ENCODE assay signal across 34 cellular contexts in the genomic region with DNA sequence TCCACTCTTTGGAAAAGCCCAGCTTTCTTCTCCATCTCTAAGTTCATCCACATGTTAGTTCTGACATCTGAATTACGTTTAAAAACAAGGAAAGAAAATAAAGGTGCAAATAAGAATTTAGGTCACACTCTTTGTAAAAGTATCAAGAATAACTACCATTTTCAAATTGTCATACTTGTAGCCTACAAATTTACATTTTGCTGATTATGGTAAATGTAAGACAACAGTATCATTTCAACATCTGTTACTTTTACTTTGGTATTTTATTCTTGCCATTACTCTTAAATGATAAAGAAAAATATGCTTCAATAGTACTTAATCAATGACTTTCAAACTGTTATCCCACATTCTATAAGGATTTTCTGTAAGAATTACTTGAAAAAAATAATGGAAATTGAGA. TPM values are rescaled to one million over a fixed set of nuclear protein-coding genes. Genes with fewer than 3 reads are reported as not detected.
DNase-seq lines count a peak whose midpoint lies in the region; ATAC-seq, FAIRE-seq and TF ChIP-seq lines count a peak whose summit lies in the region.
"Had no signal": no experiment of that assay in that cellular context is flagged by ENCODE, and none has a peak within 500 bp of the region (broad histone marks: within the 10 kb centered on the region; RNA-seq: fewer than 3 reads in every experiment).

No MANE protein-coding gene starts in this region.

- TF ChIP-seq RAD21 in HepG2 (CRISPR knock-in tag; IDR thresholded peaks at IDR 0.05) (no peak), A549 (conservative IDR thresholded peaks at IDR 0.05 in 1 of 2, IDR thresholded peaks at IDR 0.05 in 1 of 2) (no peak), IMR-90 (IDR thresholded peaks at IDR 0.05; ENCODE audit: low read length) (no peak), K562 (CRISPR knock-in tag; conservative IDR thresholded peaks at IDR 0.05 in 1 of 2, IDR thresholded peaks at IDR 0.05 in 1 of 2) (no peak)

- no peak overlapping the region for H4K91ac ChIP-seq in IMR-90 (ENCODE audit: insufficient read depth, low read depth, low read length)

- no peak for FAIRE-seq in HepG2 (lab: Jason Lieb, UNC)
- no peak for FAIRE-seq in A549 (lab: Jason Lieb, UNC)
- no peak for FAIRE-seq in K562 (lab: Jason Lieb, UNC)
- FAIRE-seq: A204.1, D721Med had no signal

- no peak overlapping the region for H4K8ac ChIP-seq in IMR-90 (ENCODE audit: low read depth in 2 of 2, low read length in 2 of 2)

- no peak overlapping the region for H2AK5ac ChIP-seq in IMR-90 (ENCODE audit: low read depth, low read length)

- dilution Hi-C loops in IMR-90 (cut with HindIII; ENCODE audit: low sequenced_read_pairs, unreplicated experiment) = no loop called here

- H4K20me1 ChIP-seq in HepG2 (ENCODE audit: insufficient read depth, low read length) (no peaks in the 10 kb centered on the region), IMR-90 (ENCODE audit: insufficient read depth, low read length) (0 out of 2 replicates have a peak, but pooled peaks cover 3% of the 10 kb centered on the region), K562 (replicated peaks; ENCODE audit: control insufficient read depth, insufficient read depth, low read length) (no peaks in the 10 kb centered on the region)

- H3K9me3 ChIP-seq in HepG2 (ENCODE audit: low read length) = no peaks in the 10 kb centered on the region
- H3K9me3 ChIP-seq in right lobe of liver = no peaks in the 10 kb centered on the region
- no peaks in the 10 kb centered on the region for H3K9me3 ChIP-seq in A549
- H3K9me3 ChIP-seq in IMR-90 (ENCODE audit: control insufficient read depth, insufficient read depth, low read length) = no peaks in the 10 kb centered on the region
- no peaks in the 10 kb centered on the region for H3K9me3 ChIP-seq in K562 (replicated peaks; ENCODE audit: control insufficient read depth, insufficient read depth, low read depth, low read length)
- H3K9me3 ChIP-seq in tibial nerve = no peaks in the 10 kb centered on the region
- H3K9me3 ChIP-seq: BE2C; BLaER1; BLaER1 treated with 17β-estradiol and CSF1 and Interleukin-3, amounts not matched to agents 10 nM and 100 nM; Caco-2 had no signal

- H3K79me2 ChIP-seq in HepG2 (ENCODE audit: insufficient read depth, low read length) = peaks cover 7% of the 10 kb centered on the region
- peaks cover 11% of the 10 kb centered on the region for H3K79me2 ChIP-seq in K562 (ENCODE audit: control insufficient read depth, insufficient read depth, low read length)

- no peak overlapping the region for H3K56ac ChIP-seq in IMR-90 (ENCODE audit: extremely low read depth, insufficient read depth, low read length)

- no peaks in the 10 kb centered on the region for H3K9me1 ChIP-seq in IMR-90 (ENCODE audit: insufficient read depth, low read length)
- no peaks in the 10 kb centered on the region for H3K9me1 ChIP-seq in K562 (ENCODE audit: control insufficient read depth, insufficient read depth, low read length)

- H2BK20ac ChIP-seq in IMR-90 (ENCODE audit: low read depth, low read length) = no peak overlapping the region

- in situ Hi-C loops in HepG2 (cut with HindIII; ENCODE audit: extremely low pct_ligation_motif_present, low pct_unique_long_range_greater_than_20kb) (no loop called here), IMR-90 (cut with MboI; ENCODE audit: low sequenced_read_pairs) (loop anchor here (25.0 kb wide), 1 partner anchor 467 kb away; the partner anchor contains the start of gene CXXC5), K562 (cut with MboI) (no loop called here)

- intact Hi-C loops in HepG2 (cut with micrococcal nuclease; ENCODE audit: unreplicated experiment) = no loop called here
- intact Hi-C loops in right lobe of liver (cut with DNase I) = no loop called here
- intact Hi-C loops in IMR-90 (cut with micrococcal nuclease) = loop anchor here (2.0 kb wide), 1 partner anchor 19 kb away; no protein-coding TSS in a partner anchor
- intact Hi-C loops in K562 (cut with micrococcal nuclease) = no loop called here

- peaks cover 13% of the 10 kb centered on the region for H3K4me1 ChIP-seq in HepG2 (ENCODE audit: insufficient read depth, low read length)
- peaks cover 0 to 17% (median 6%) of the 10 kb centered on the region in 4 donors for H3K4me1 ChIP-seq in right lobe of liver
- peaks cover 10% of the 10 kb centered on the region; the same call in 2 of the 3 replicates for H3K4me1 ChIP-seq in A549
- H3K4me1 ChIP-seq in IMR-90 (ENCODE audit: control insufficient read depth, insufficient read depth, low read length) = peaks cover 4% of the 10 kb centered on the region
- H3K4me1 ChIP-seq in K562 (replicated peaks in 1 of 2; ENCODE audit: control insufficient read depth in 2 of 2, insufficient read depth in 2 of 2, low read length in 2 of 2) = peaks cover 10% of the 10 kb centered on the region in 2 experiments; a peak in 3 of 5 replicates
- peaks cover 0 to 19% (median 16%) of the 10 kb centered on the region in 4 donors for H3K4me1 ChIP-seq in tibial nerve
- H3K4me1 ChIP-seq: BE2C, Caco-2 had no signal

- WGBS in HepG2 (ENCODE audit: low lambda C conversion rate) = 0% methylated on average over 1 of the region's 1 CpG
- WGBS in right lobe of liver (ENCODE audit: insufficient coverage, low coverage, low lambda C conversion rate, missing lambda C conversion rate) = 50% methylated on average over 1 of the region's 1 CpG
- 0% methylated on average over 1 of the region's 1 CpG for WGBS in A549 (ENCODE audit: missing lambda C conversion rate)
- no CpG with 5 or more reads among the region's 1 CpG for WGBS in IMR-90 (ENCODE audit: extremely low coverage in 2 of 2, insufficient read length in 1 of 2), 2 experiments
- 0% methylated on average over 1 of the region's 1 CpG for WGBS in K562 (ENCODE audit: insufficient coverage, low coverage, missing lambda C conversion rate)
- 51 to 74% methylated on average over 1 of the region's 1 CpG for WGBS in tibial nerve, 2 donors

- CTCF ChIA-PET in HepG2 (lab: Yijun Ruan, JAX; ENCODE audit: low intra/inter-chr PET ratio, low total read pairs) (no interaction called here), A549 (lab: Yijun Ruan, JAX) (interaction anchor here (1.0 to 1.4 kb wide), 2 partner anchors 30 to 135 kb away, joined by 3 to 4 read pairs; no protein-coding TSS in a partner anchor), IMR-90 (lab: Yijun Ruan, JAX) (no interaction called here), K562 (lab: Yijun Ruan, JAX; ENCODE audit: low intra/inter-chr PET ratio) (no interaction called here)

- H2BK5ac ChIP-seq in IMR-90 (ENCODE audit: low read depth, low read length, poor library complexity, severe bottlenecking) = no peak overlapping the region

- H3K18ac ChIP-seq in IMR-90 (ENCODE audit: low read depth, low read length) = no peak overlapping the region

- ATAC-seq in HepG2 = no peak
- no peak for ATAC-seq in right lobe of liver
- ATAC-seq in A549 = no peak
- ATAC-seq in IMR-90 (ENCODE audit: low read depth) = no peak
- no peak for ATAC-seq in K562
- no peak for ATAC-seq in GM18909 (IDR thresholded peaks at IDR 0.05; ENCODE audit: poor library complexity, unreplicated experiment)
- ATAC-seq: CD8-positive, alpha-beta T cell had no signal

- H2BK120ac ChIP-seq in IMR-90 (ENCODE audit: low read depth, low read length) = no peak overlapping the region

- DNase-seq in HepG2 (ENCODE audit: low spot score) (no peak), right lobe of liver (no peak), A549 (ENCODE audit: low read depth in 1 of 2, low spot score in 1 of 2) (no peak), IMR-90 (no peak), K562 (ENCODE audit: extremely low read depth in 1 of 4, low spot score in 3 of 4) (no peak), tibial nerve (ENCODE audit: low spot score in 2 of 2) (no peak), NCI-H1092 treated with DMSO at 0.1 percent for 48 hours (lab: John Stamatoyannopoulos, UW) (no peak)
- DNase-seq: 8988T; ACHN; AML-193; BE2C; C1 segment of cervical spinal cord; Caco-2; Calu3; CD4-positive, alpha-beta memory T cell; CD4-positive, alpha-beta T cell; CD4-positive, CD25-positive, alpha-beta regulatory T cell; CD8-positive, alpha-beta memory T cell; CD8-positive, alpha-beta T cell; COR-L47; DMS 273 treated with DMSO at 0.1 percent for 48 hours; DMS153; DMS53; DMS79; DMS79 treated with DMSO at 0.1 percent for 48 hours; DND-41; EL had no signal

- no peak overlapping the region for H3K4ac ChIP-seq in IMR-90 (ENCODE audit: low read depth, low read length)

- no peak overlapping the region for H2BK15ac ChIP-seq in IMR-90 (ENCODE audit: low read depth, low read length)

- H3K4me2 ChIP-seq in HepG2 (ENCODE audit: low read depth, low read length) (no peak overlapping the region), A549 (no peak overlapping the region), IMR-90 (ENCODE audit: low read depth, low read length) (no peak overlapping the region), K562 (ENCODE audit: insufficient read depth, low read length) (no peak overlapping the region)
- H3K4me2 ChIP-seq: BLaER1; BLaER1 treated with 17β-estradiol and CSF1 and Interleukin-3, amounts not matched to agents 10 nM and 100 nM had no signal

- no peaks in the 10 kb centered on the region; a peak in 1 of 5 replicates for H3K27me3 ChIP-seq in HepG2 (ENCODE audit: control insufficient read depth in 1 of 2, insufficient read depth in 2 of 2, low read length in 2 of 2)
- no peaks in the 10 kb centered on the region for H3K27me3 ChIP-seq in right lobe of liver
- H3K27me3 ChIP-seq in IMR-90 (ENCODE audit: control insufficient read depth, insufficient read depth, low read length) = peaks cover 8% of the 10 kb centered on the region
- H3K27me3 ChIP-seq in K562 (ENCODE audit: control insufficient read depth in 2 of 2, insufficient read depth in 2 of 2, low read length in 2 of 2) = no peaks in the 10 kb centered on the region
- H3K27me3 ChIP-seq in tibial nerve = no peaks in the 10 kb centered on the region

- H3K9ac ChIP-seq in HepG2 (ENCODE audit: insufficient read depth, low read depth, low read length) = no peak overlapping the region
- no peak overlapping the region for H3K9ac ChIP-seq in IMR-90 (ENCODE audit: low read depth, low read length)
- no peak overlapping the region for H3K9ac ChIP-seq in K562 (ENCODE audit: insufficient read depth in 1 of 2, low read depth in 2 of 2, low read length in 2 of 2)
- H3K9ac ChIP-seq: BLaER1; BLaER1 treated with 17β-estradiol and CSF1 and Interleukin-3, amounts not matched to agents 10 nM and 100 nM had no signal

- POLR2A ChIA-PET in HepG2 (lab: Yijun Ruan, JAX) = no interaction called here
- POLR2A ChIA-PET in A549 (lab: Yijun Ruan, JAX) = no interaction called here
- POLR2A ChIA-PET in IMR-90 (lab: Charles Lee; ENCODE audit: unreplicated experiment) = no interaction called here
- POLR2A ChIA-PET in K562 (lab: Yijun Ruan, JAX) = no interaction called here

- no peak overlapping the region for H3K14ac ChIP-seq in IMR-90 (replicated peaks; ENCODE audit: low read depth, low read length)

- H3K4me3 ChIP-seq in HepG2 (replicated peaks in 1 of 3; ENCODE audit: insufficient read depth in 1 of 3, low read depth in 2 of 3, low read length in 3 of 3) (no peak overlapping the region), right lobe of liver (no peak overlapping the region), A549 (no peak overlapping the region), IMR-90 (ENCODE audit: insufficient read depth, low read depth, low read length) (no peak overlapping the region), K562 (no peak overlapping the region), tibial nerve (no peak overlapping the region)
- H3K4me3 ChIP-seq: BLaER1; BLaER1 treated with 17β-estradiol and CSF1 and Interleukin-3, amounts not matched to agents 10 nM and 100 nM had no signal

- TF ChIP-seq CTCF in HepG2 (CRISPR knock-in tag; IDR thresholded peaks at IDR 0.05) (no peak), right lobe of liver (IDR thresholded peaks at IDR 0.05) (no peak), A549 (IDR thresholded peaks at IDR 0.05) (no peak), IMR-90 (conservative IDR thresholded peaks at IDR 0.05; ENCODE audit: low read depth, low read length) (no peak), K562 (IDR thresholded peaks at IDR 0.05 in 2 of 3, conservative IDR thresholded peaks at IDR 0.05 in 1 of 3; ENCODE audit: insufficient read depth in 2 of 3, low read depth in 1 of 3, low read length in 3 of 3) (no peak), tibial nerve (IDR thresholded peaks at IDR 0.05) (no peak)

- TF ChIP-seq POLR2A in HepG2 (IDR thresholded peaks at IDR 0.05; ENCODE audit: insufficient read depth in 1 of 2, low read depth in 2 of 2, low read length in 2 of 2) (no peak), right lobe of liver (IDR thresholded peaks at IDR 0.05) (no peak), A549 (IDR thresholded peaks at IDR 0.05; ENCODE audit: low read length) (no peak), IMR-90 (IDR thresholded peaks at IDR 0.05; ENCODE audit: low read depth, low read length) (no peak), K562 (conservative IDR thresholded peaks at IDR 0.05) (no peak), tibial nerve (IDR thresholded peaks at IDR 0.05) (no peak)

- H3K36me3 ChIP-seq in HepG2 (replicated peaks in 1 of 2; ENCODE audit: control insufficient read depth in 1 of 2, insufficient read depth in 2 of 2, low read length in 2 of 2) = no peaks in the 10 kb centered on the region
- no peaks in the 10 kb centered on the region for H3K36me3 ChIP-seq in right lobe of liver
- H3K36me3 ChIP-seq in IMR-90 (ENCODE audit: control insufficient read depth, insufficient read depth, low read length) = no peaks in the 10 kb centered on the region
- no peaks in the 10 kb centered on the region for H3K36me3 ChIP-seq in K562 (ENCODE audit: control insufficient read depth, insufficient read depth, low read length)
- H3K36me3 ChIP-seq in tibial nerve = no peaks in the 10 kb centered on the region
- H3K36me3 ChIP-seq: BE2C; BLaER1; BLaER1 treated with 17β-estradiol and CSF1 and Interleukin-3, amounts not matched to agents 10 nM and 100 nM had no signal

- H3K27ac ChIP-seq in HepG2 (ENCODE audit: extremely low read length, insufficient read depth, low read length) (no peak overlapping the region), right lobe of liver (no peak overlapping the region), A549 (no peak overlapping the region), IMR-90 (ENCODE audit: insufficient read depth, low read length) (no peak overlapping the region), K562 (ENCODE audit: extremely low read depth, low read depth, low read length) (no peak overlapping the region), tibial nerve (no peak overlapping the region)
- H3K27ac ChIP-seq: 22Rv1; BLaER1; BLaER1 treated with 17β-estradiol and CSF1 and Interleukin-3, amounts not matched to agents 10 nM and 100 nM; C4-2B had no signal

- BruUV-seq in HepG2 (replicated peaks; lab: Mats Ljungman, UMichigan) (no TSS peak), IMR-90 (replicated peaks; lab: Mats Ljungman, UMichigan) (no TSS peak), K562 (replicated peaks; lab: Mats Ljungman, UMichigan) (no TSS peak)

- H2AK9ac ChIP-seq in IMR-90 (replicated peaks; ENCODE audit: low read depth, low read length, poor library complexity) = no peak overlapping the region

- H2AFZ ChIP-seq in HepG2 (ENCODE audit: low read length) = no peak overlapping the region
- no peak overlapping the region for H2AFZ ChIP-seq in IMR-90 (replicated peaks; ENCODE audit: low read length, poor library complexity)
- H2AFZ ChIP-seq in K562 (ENCODE audit: low read depth, low read length) = no peak overlapping the region

- no peak overlapping the region for H4K5ac ChIP-seq in IMR-90 (ENCODE audit: low read depth, low read length)

- H3K79me1 ChIP-seq in IMR-90 (ENCODE audit: low read depth in 1 of 2, low read length in 2 of 2) = peaks cover 1 to 16% of the 10 kb centered on the region in 2 experiments; a peak in 3 of 4 replicates

- no peak overlapping the region for H3K23ac ChIP-seq in IMR-90 (ENCODE audit: low read depth, low read length)

- TF ChIP-seq EP300 in HepG2 (IDR thresholded peaks at IDR 0.05; ENCODE audit: low read depth in 2 of 2, low read length in 2 of 2) (no peak), HepG2 (CRISPR knock-in tag; IDR thresholded peaks at IDR 0.05; ENCODE audit: borderline replicate concordance) (no peak), A549 (IDR thresholded peaks at IDR 0.05) (no peak), K562 (IDR thresholded peaks at IDR 0.05; ENCODE audit: low read length) (no peak), tibial nerve (IDR thresholded peaks at IDR 0.05) (no peak)

RNA-seq across cellular contexts. Expression of gene PURA, which starts 9.8 kb away (rescaled TPM):
- 5.0 and 6.8 TPM in 2 replicates for total RNA-seq in HepG2 (2016; rRNA removed; fragmentation: Illumina TruSeq; extraction: Trizol)
- total RNA-seq in HepG2 (2016; cell fraction: cytosol; rRNA removed; fragmentation: Illumina TruSeq; extraction: Trizol; ENCODE audit: low read depth) = 0.30 and 0.97 TPM in 2 replicates
- 4.7 and 5.6 TPM in 2 replicates for total RNA-seq in HepG2 (2016; cell fraction: insoluble cytoplasmic fraction; rRNA removed; fragmentation: Illumina TruSeq; extraction: Trizol)
- 2.4 and 2.5 TPM in 2 replicates for total RNA-seq in HepG2 (2016; cell fraction: membrane; rRNA removed; fragmentation: Illumina TruSeq; extraction: Trizol)
- 12.4 and 12.9 TPM in 2 replicates for total RNA-seq in HepG2 (2016; cell fraction: nucleus; rRNA removed; fragmentation: Illumina TruSeq; extraction: Trizol)
- polyA plus RNA-seq in HepG2 (2011; rRNA removed) = 1.9 and 2.0 TPM in 2 replicates
- polyA plus RNA-seq in HepG2 (2011; cell fraction: cytosol; rRNA removed) = 1.0 and 1.4 TPM in 2 replicates
- polyA plus RNA-seq in HepG2 (2011; cell fraction: nucleus; rRNA removed) = 2.3 and 2.9 TPM in 2 replicates
- polyA plus RNA-seq in HepG2 (2012) = 4.9 and 5.4 TPM in 2 replicates
- 0.85 and 1.1 TPM in 2 replicates for polyA plus RNA-seq in HepG2 (2016; cell fraction: cytosol; fragmentation: Illumina TruSeq; extraction: Trizol; ENCODE audit: low read depth)
- polyA plus RNA-seq in HepG2 (2016; cell fraction: insoluble cytoplasmic fraction; fragmentation: Illumina TruSeq; extraction: Trizol; ENCODE audit: low read depth) = 5.5 and 6.1 TPM in 2 replicates
- 1.4 and 1.9 TPM in 2 replicates for polyA plus RNA-seq in HepG2 (2016; cell fraction: membrane; fragmentation: Illumina TruSeq; extraction: Trizol; ENCODE audit: low read depth)
- 6.2 and 7.4 TPM in 2 replicates for polyA plus RNA-seq in HepG2 (2016; cell fraction: nucleus; fragmentation: Illumina TruSeq; extraction: Trizol; ENCODE audit: insufficient read depth, low read depth)
- 2.9 and 3.8 TPM in 2 replicates for polyA minus RNA-seq in HepG2 (2011; rRNA and poly(A)+ RNA removed; ENCODE audit: low replicate concordance)
- 5.7 and 6.0 TPM in 2 replicates for polyA minus RNA-seq in HepG2 (2011; cell fraction: cytosol; rRNA and poly(A)+ RNA removed)
- 26.4 and 31.0 TPM in 2 replicates for polyA minus RNA-seq in HepG2 (2011; cell fraction: nucleus; rRNA and poly(A)+ RNA removed)
- 10 to 100 TPM in 4 of 6 experiments, 1 to 10 TPM in 2; 8.7 to 14.1 (median 12.1) TPM for total RNA-seq in right lobe of liver
- 3.4 and 4.5 TPM in 2 replicates for polyA plus RNA-seq in A549 (2011; rRNA removed)
- polyA plus RNA-seq in A549 (2012; cell fraction: cytosol; rRNA removed) = 1.9 and 2.1 TPM in 2 replicates
- polyA plus RNA-seq in A549 (2012; cell fraction: nucleus; rRNA removed) = 1.3 and 1.7 TPM in 2 replicates
- polyA plus RNA-seq in A549 (2017; fragmentation: RNase III; extraction: RNeasy Plus Mini Kit Qiagen cat#74134 plus additional on column Dnase treatment) = 9.1 to 12.7 TPM (median 11.9 TPM) in 3 replicates
- polyA minus RNA-seq in A549 (2011; rRNA and poly(A)+ RNA removed) = 3.8 and 4.2 TPM in 2 replicates
- total RNA-seq in IMR-90 (2012; rRNA removed) = 5.6 and 13.9 TPM in 2 replicates
- 3.8 TPM in 2 replicates for polyA plus RNA-seq in IMR-90 (2012; rRNA removed)
- 2.7 and 5.0 TPM in 2 replicates for polyA plus RNA-seq in IMR-90 (2012; cell fraction: cytosol; rRNA removed)
- polyA plus RNA-seq in IMR-90 (2012; cell fraction: nucleus; rRNA removed; ENCODE audit: low replicate concordance) = 3.0 and 3.1 TPM in 2 replicates
- total RNA-seq in K562 (2011; cell fraction: chromatin; rRNA removed; ENCODE audit: low replicate concordance) = 3.0 and 12.0 TPM in 2 replicates
- total RNA-seq in K562 (2011; cell fraction: nucleolus; rRNA removed) = 3.2 and 4.1 TPM in 2 replicates
- 7.8 and 14.4 TPM in 2 replicates for total RNA-seq in K562 (2011; cell fraction: nucleoplasm; rRNA removed)
- 10.7 and 13.8 TPM in 2 replicates for total RNA-seq in K562 (2014; rRNA removed)
- total RNA-seq in K562 (2014; rRNA removed; fragmentation: Illumina TruSeq; extraction: Trizol) = 5.5 and 6.0 TPM in 2 replicates
- total RNA-seq in K562 (2015; rRNA removed; fragmentation: Illumina TruSeq; extraction: Trizol) = 5.4 and 6.7 TPM in 2 replicates
- 10.6 and 11.1 TPM in 2 replicates for total RNA-seq in K562 (2021)
- 3.7 and 4.2 TPM in 2 replicates for polyA plus RNA-seq in K562 (2011; rRNA removed)
- 1.4 and 2.0 TPM in 2 replicates for polyA plus RNA-seq in K562 (2011; cell fraction: cytosol; rRNA removed)
- polyA plus RNA-seq in K562 (2011; cell fraction: nucleus; rRNA removed) = 3.7 and 4.1 TPM in 2 replicates
- polyA plus RNA-seq in K562 (2012) = 4.9 and 5.4 TPM in 2 replicates
- polyA plus RNA-seq in K562 (2014; fragmentation: Illumina TruSeq; extraction: Trizol) = 4.7 and 5.6 TPM in 2 replicates
- 1 to 10 TPM; 3.2 to 4.2 TPM for polyA plus RNA-seq in K562 (2014; fragmentation: Nextera tagmentation; extraction: Ambion mirVana)
- polyA plus RNA-seq in K562 (2014; rRNA removed) = 3.9 and 4.7 TPM in 2 replicates
- 5.7 and 8.2 TPM in 2 replicates for polyA minus RNA-seq in K562 (2011; rRNA and poly(A)+ RNA removed)
- polyA minus RNA-seq in K562 (2011; cell fraction: cytosol; rRNA and poly(A)+ RNA removed) = 5.3 and 5.8 TPM in 2 replicates
- 6.5 and 12.2 TPM in 2 replicates for polyA minus RNA-seq in K562 (2011; cell fraction: nucleus; rRNA and poly(A)+ RNA removed)
- 10 to 100 TPM; 35.1 to 56.8 (median 42.5) TPM for total RNA-seq in tibial nerve

RNA-seq across cellular contexts. Expression of gene IGIP, which starts 21.6 kb away (rescaled TPM):
- total RNA-seq in HepG2 (2016; rRNA removed; fragmentation: Illumina TruSeq; extraction: Trizol) (2.1 and 2.4 TPM in 2 replicates), right lobe of liver (1 to 10 TPM; 4.4 to 7.1 (median 6.5) TPM), IMR-90 (2012; rRNA removed) (5.0 and 6.7 TPM in 2 replicates), K562 (2014; rRNA removed) (0.73 and 1.3 TPM in 2 replicates), K562 (2014; rRNA removed; fragmentation: Illumina TruSeq; extraction: Trizol) (1.4 and 1.5 TPM in 2 replicates), K562 (2015; rRNA removed; fragmentation: Illumina TruSeq; extraction: Trizol) (1.4 and 1.6 TPM in 2 replicates), K562 (2021) (1.1 and 1.2 TPM in 2 replicates), tibial nerve (10 to 100 TPM; 16.5 to 28.6 (median 27.1) TPM)
- 0.09 and 0.10 TPM in 2 replicates for total RNA-seq in HepG2 (2016; cell fraction: cytosol; rRNA removed; fragmentation: Illumina TruSeq; extraction: Trizol; ENCODE audit: low read depth)
- 1.8 and 2.2 TPM in 2 replicates for total RNA-seq in HepG2 (2016; cell fraction: insoluble cytoplasmic fraction; rRNA removed; fragmentation: Illumina TruSeq; extraction: Trizol)
- total RNA-seq in HepG2 (2016; cell fraction: membrane; rRNA removed; fragmentation: Illumina TruSeq; extraction: Trizol) = 0.34 and 0.59 TPM in 2 replicates
- total RNA-seq in HepG2 (2016; cell fraction: nucleus; rRNA removed; fragmentation: Illumina TruSeq; extraction: Trizol) = 8.3 and 8.9 TPM in 2 replicates
- polyA plus RNA-seq in HepG2 (2011; rRNA removed) (1.4 and 1.7 TPM in 2 replicates), A549 (2011; rRNA removed) (1.6 and 1.9 TPM in 2 replicates), A549 (2017; fragmentation: RNase III; extraction: RNeasy Plus Mini Kit Qiagen cat#74134 plus additional on column Dnase treatment) (0.81 to 0.90 TPM (median 0.84 TPM) in 3 replicates), IMR-90 (2012; rRNA removed) (0.83 and 1.2 TPM in 2 replicates), K562 (2011; rRNA removed) (1.0 and 1.2 TPM in 2 replicates), K562 (2014; fragmentation: Illumina TruSeq; extraction: Trizol) (0.96 and 1.5 TPM in 2 replicates), K562 (2014; fragmentation: Nextera tagmentation; extraction: Ambion mirVana) (under 1 TPM; 0.52 to 0.69 TPM), K562 (2014; rRNA removed) (0.91 and 1.1 TPM in 2 replicates)
- polyA plus RNA-seq in HepG2 (2011; cell fraction: cytosol; rRNA removed) = 0.51 and 0.97 TPM in 2 replicates
- polyA plus RNA-seq in HepG2 (2011; cell fraction: nucleus; rRNA removed) = 3.2 and 4.1 TPM in 2 replicates
- polyA plus RNA-seq in HepG2 (2012) = 3.6 TPM in 2 replicates
- polyA plus RNA-seq in HepG2 (2016; cell fraction: cytosol; fragmentation: Illumina TruSeq; extraction: Trizol; ENCODE audit: low read depth) = 0.14 TPM in 1 of 2 replicates, not detected in the other
- polyA plus RNA-seq in HepG2 (2016; cell fraction: insoluble cytoplasmic fraction; fragmentation: Illumina TruSeq; extraction: Trizol; ENCODE audit: low read depth) = 1.4 and 1.5 TPM in 2 replicates
- 0.10 and 0.17 TPM in 2 replicates for polyA plus RNA-seq in HepG2 (2016; cell fraction: membrane; fragmentation: Illumina TruSeq; extraction: Trizol; ENCODE audit: low read depth)
- polyA plus RNA-seq in HepG2 (2016; cell fraction: nucleus; fragmentation: Illumina TruSeq; extraction: Trizol; ENCODE audit: insufficient read depth, low read depth) = 4.7 and 5.2 TPM in 2 replicates
- polyA minus RNA-seq in HepG2 (2011; rRNA and poly(A)+ RNA removed; ENCODE audit: low replicate concordance) = 1.4 and 1.8 TPM in 2 replicates
- 1.4 and 1.7 TPM in 2 replicates for polyA minus RNA-seq in HepG2 (2011; cell fraction: cytosol; rRNA and poly(A)+ RNA removed)
- polyA minus RNA-seq in HepG2 (2011; cell fraction: nucleus; rRNA and poly(A)+ RNA removed) = 11.8 and 12.3 TPM in 2 replicates
- polyA plus RNA-seq in A549 (2012; cell fraction: cytosol; rRNA removed) = 0.15 and 0.17 TPM in 2 replicates
- 0.25 and 0.80 TPM in 2 replicates for polyA plus RNA-seq in A549 (2012; cell fraction: nucleus; rRNA removed)
- 1.6 and 2.7 TPM in 2 replicates for polyA minus RNA-seq in A549 (2011; rRNA and poly(A)+ RNA removed)
- polyA plus RNA-seq in IMR-90 (2012; cell fraction: cytosol; rRNA removed) = 0.16 and 0.32 TPM in 2 replicates
- 0.65 and 4.4 TPM in 2 replicates for polyA plus RNA-seq in IMR-90 (2012; cell fraction: nucleus; rRNA removed; ENCODE audit: low replicate concordance)
- 1.4 and 5.9 TPM in 2 replicates for total RNA-seq in K562 (2011; cell fraction: chromatin; rRNA removed; ENCODE audit: low replicate concordance)
- total RNA-seq in K562 (2011; cell fraction: nucleolus; rRNA removed) = 0.67 and 1.2 TPM in 2 replicates
- 3.4 and 9.5 TPM in 2 replicates for total RNA-seq in K562 (2011; cell fraction: nucleoplasm; rRNA removed)
- 0.19 and 0.86 TPM in 2 replicates for polyA plus RNA-seq in K562 (2011; cell fraction: cytosol; rRNA removed)
- polyA plus RNA-seq in K562 (2011; cell fraction: nucleus; rRNA removed) = 2.3 and 4.8 TPM in 2 replicates
- polyA plus RNA-seq in K562 (2012) = 1.1 and 2.3 TPM in 2 replicates
- polyA minus RNA-seq in K562 (2011; rRNA and poly(A)+ RNA removed) = 1.4 and 2.2 TPM in 2 replicates
- 0.57 and 0.64 TPM in 2 replicates for polyA minus RNA-seq in K562 (2011; cell fraction: cytosol; rRNA and poly(A)+ RNA removed)
- 1.3 and 3.1 TPM in 2 replicates for polyA minus RNA-seq in K562 (2011; cell fraction: nucleus; rRNA and poly(A)+ RNA removed)

Comparison
In these comparisons a context has a peak if more than half of its experiments do, and no peak if none do; other contexts are left out.
1. Of the 241 proteins assayed by ChIP-seq in both HepG2 and K562: peak only in HepG2: MAFF and MAFK; only in K562: MAFG; in both: none; in neither: 238.